Comparison of ENCODE assay signal across 7 cellular contexts in genomic region chr5:100900796-100901731, GRCh38. TPM values are rescaled to one million over a fixed set of nuclear protein-coding genes. Genes with fewer than 3 reads are reported as not detected.
A peak's percentile ranks its signal among the peaks of the same experiment; 100 is the strongest.
DNase-seq lines count a peak whose midpoint lies in the region; ATAC-seq and TF ChIP-seq lines count a peak whose summit lies in the region.

No MANE protein-coding gene starts in this region.

- no peaks in the 10 kb centered on the region for H3K36me3 Mint-ChIP-seq in mesothelial cell of epicardium

- peak overlapping the region; percentile 13 for H3K27ac Mint-ChIP-seq in mesothelial cell of epicardium

- peak; percentile 61 for TF ChIP-seq POLR2A in GM18526 (IDR thresholded peaks at IDR 0.05; ENCODE audit: extremely low read depth, insufficient read length)

- H3K27me3 Mint-ChIP-seq in mesothelial cell of epicardium (ENCODE audit: low read depth): peaks cover 81% of the 10 kb centered on the region

- ATAC-seq in HG03039 (IDR thresholded peaks at IDR 0.05; ENCODE audit: unreplicated experiment): peak; percentile 32

- H3K9me3 Mint-ChIP-seq in mesothelial cell of epicardium: no peaks in the 10 kb centered on the region

- TF ChIP-seq CTCF in mesothelial cell of epicardium (IDR thresholded peaks at IDR 0.05; ENCODE audit: unreplicated experiment): no peak

- peak overlapping the region; percentile 66 for H3K4me3 Mint-ChIP-seq in mesothelial cell of epicardium

- DNase-seq in NCI-H446 treated with DMSO at 0.1 percent for 48 hours (lab: John Stamatoyannopoulos, UW) (peak; percentile 14), mesothelial cell of epicardium (ENCODE audit: low spot score in 2 of 2, unreplicated experiment in 2 of 2) (peak in 1 of 2 experiments; percentile 50)
- peak; percentile 78 to 91 for DNase-seq in activated CD4-positive, alpha-beta T cell treated with anti-CD3 and anti-CD28 coated beads, Interleukin-2, amount 50 U/mL, for 24 hours (ENCODE audit: low read depth in 1 of 2, low spot score in 1 of 2)
- peak; percentile 73 for DNase-seq in effector CD8-positive, alpha-beta T cell (lab: John Stamatoyannopoulos, UW)
- peak; percentile 90 to 91 for DNase-seq in stimulated activated CD8-positive, alpha-beta memory T cell treated with anti-CD3 and anti-CD28 coated beads, Interleukin-15, amount 100 ng/mL, for 48 hours (ENCODE audit: low read depth in 2 of 2)

- peaks cover 29% of the 10 kb centered on the region for H3K4me1 Mint-ChIP-seq in mesothelial cell of epicardium

RNA-seq across cellular contexts. Expression of gene ST8SIA4, which starts 2.0 kb away (rescaled TPM):
- 6.6 to 9.7 TPM (median 9.6 TPM) in 3 replicates for total RNA-seq in mesothelial cell of epicardium
